In the genomic region with DNA sequence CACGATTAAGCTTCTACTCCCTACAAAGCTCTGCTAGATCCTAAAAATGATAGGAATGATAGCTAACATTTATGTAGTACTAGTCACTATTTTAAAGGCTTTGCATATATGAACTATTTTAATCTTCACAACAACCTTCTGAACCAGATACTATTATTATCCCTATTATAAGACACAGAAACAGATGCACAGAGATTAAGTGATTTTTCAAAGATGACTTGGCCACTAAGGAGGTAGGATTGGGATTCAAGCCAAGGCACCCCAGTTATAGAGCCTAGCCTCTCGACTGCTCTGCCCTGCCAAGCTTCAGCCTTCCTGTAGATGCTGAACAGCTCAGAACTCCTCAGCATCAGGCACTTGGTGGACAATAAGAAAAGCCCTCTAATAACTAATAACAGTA, we compare ENCODE assay signal across 23 cellular contexts.
"Had no signal": no experiment of that assay in that cellular context is flagged by ENCODE, and none has a peak within 500 bp of the region (broad histone marks: within the 10 kb centered on the region; RNA-seq: fewer than 3 reads in every experiment).

No MANE protein-coding gene starts in this region.

- H3K27me3 ChIP-seq: esophagus muscularis mucosa, hepatocyte, ovary, right atrium auricular region, testis, uterus had no signal

- H3K9me3 Mint-ChIP-seq: immature natural killer cell; mesothelial cell of epicardium; natural killer cell treated with Interleukin-12 subunit alpha and Interleukin-12 subunit beta and Interleukin-15 and Interleukin-18, amount 100 ng/mL, for 72 hours had no signal

- H3K9me3 ChIP-seq: esophagus muscularis mucosa, ovary, prostate gland, right atrium auricular region, testis, uterus had no signal

- H3K4me2 ChIP-seq: hepatocyte had no signal

- H3K36me3 Mint-ChIP-seq: activated naive CD8-positive, alpha-beta T cell; immature natural killer cell; mesothelial cell of epicardium; natural killer cell treated with Interleukin-12 subunit alpha and Interleukin-12 subunit beta and Interleukin-15 and Interleukin-18, amount 100 ng/mL, for 72 hours had no signal

- H3K4me3 Mint-ChIP-seq: activated naive CD8-positive, alpha-beta T cell; activated T-helper 1 cell treated with anti-CD3 and anti-CD28 coated beads, Interleukin-12 subunit alpha, Interleukin-12 subunit beta, Interleukin-2, Interleukin-4 antibody, amounts not matched to agents 30 ng/mL and 10 ng/mL and 1 ng/mL, durations not matched to agents 14 hours and 24 hours and 36 hours; immature natural killer cell; mesothelial cell of epicardium; natural killer cell treated with Interleukin-12 subunit alpha and Interleukin-12 subunit beta and Interleukin-15 and Interleukin-18, amount 100 ng/mL, for 72 hours had no signal

- H3K27ac ChIP-seq: coronary artery, hepatocyte, ovary, prostate gland, right atrium auricular region, testis, uterus had no signal

- H3K4me3 ChIP-seq: coronary artery, esophagus muscularis mucosa, hepatocyte, lung, ovary, prostate gland, right atrium auricular region, skin epidermis, testis, uterus had no signal

- H3K27ac Mint-ChIP-seq: activated naive CD8-positive, alpha-beta T cell; activated T-helper 1 cell treated with anti-CD3 and anti-CD28 coated beads, Interleukin-12 subunit alpha, Interleukin-12 subunit beta, Interleukin-2, Interleukin-4 antibody, amounts not matched to agents 30 ng/mL and 10 ng/mL and 1 ng/mL, durations not matched to agents 14 hours and 24 hours and 36 hours; mesothelial cell of epicardium had no signal

- H3K36me3 ChIP-seq: esophagus muscularis mucosa, ovary, prostate gland, right atrium auricular region, uterus had no signal

- ATAC-seq: left lobe of liver; natural killer cell treated with Interleukin-12 subunit alpha and Interleukin-12 subunit beta and Interleukin-15 and Interleukin-18, amount 100 ng/mL, for 72 hours had no signal

- H3K27me3 Mint-ChIP-seq: activated naive CD8-positive, alpha-beta T cell; natural killer cell treated with Interleukin-12 subunit alpha and Interleukin-12 subunit beta and Interleukin-15 and Interleukin-18, amount 100 ng/mL, for 72 hours had no signal

- DNase-seq: activated CD4-positive, alpha-beta T cell treated with anti-CD3 and anti-CD28 coated beads for 4 hours; activated CD4-positive, alpha-beta T cell treated with anti-CD3 and anti-CD28 coated beads, Interleukin-2, amount 50 U/mL, for 48 hours; activated CD4-positive, CD25-positive, alpha-beta regulatory T cell; amniotic stem cell; glutamatergic neuron; immature natural killer cell; ovary; stimulated activated CD4-positive, alpha-beta T cell treated with anti-CD3 and anti-CD28 coated beads, Interleukin-1b, Interleukin-23, amount 100 ng/mL, for 48 hours; testis; trophoblast cell; uterus had no signal

- H3K4me1 ChIP-seq: prostate gland, right atrium auricular region, testis, uterus had no signal
